8 cellular contexts compared by ENCODE assay signal in the genomic region with DNA sequence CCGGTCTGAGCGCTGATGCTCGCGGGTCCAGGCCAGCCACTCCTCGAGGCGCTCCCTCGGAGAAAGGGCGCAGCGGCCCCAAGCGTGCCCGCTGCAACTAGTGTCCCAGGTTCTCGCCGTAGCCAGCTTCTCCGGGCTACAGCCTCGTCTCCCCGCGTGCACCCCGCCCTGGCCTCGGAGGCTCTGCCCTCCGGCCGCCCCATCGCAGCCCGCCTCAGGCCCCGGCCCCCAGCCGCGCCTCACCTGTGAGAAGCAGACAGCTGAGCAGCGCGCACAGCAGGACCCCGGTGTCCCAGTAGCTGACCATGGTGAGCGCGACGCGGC. TPM values are rescaled to one million over a fixed set of nuclear protein-coding genes. Genes with fewer than 3 reads are reported as not detected.
DNase-seq lines count a peak whose midpoint lies in the region; ATAC-seq and TF ChIP-seq lines count a peak whose summit lies in the region.

No MANE protein-coding gene starts in this region.

- peak overlapping the region; percentile 42 to 60 for H3K4me3 ChIP-seq in left lung
- H3K4me3 ChIP-seq in tibial nerve, result peak overlapping the region; percentile 23 to 63 (median 34)
- H3K4me3 ChIP-seq in CD8-positive, alpha-beta memory T cell (ENCODE audit: low read length), result no peak overlapping the region

- H3K4me1 ChIP-seq in left lung (peaks cover 19 to 48% of the 10 kb centered on the region in 2 donors), tibial nerve (peaks cover 0 to 26% (median 14%) of the 10 kb centered on the region in 4 donors)
- H3K4me1 ChIP-seq in CD8-positive, alpha-beta memory T cell (ENCODE audit: insufficient read depth, low read length), result no peaks in the 10 kb centered on the region

- no peaks in the 10 kb centered on the region for H3K36me3 ChIP-seq in left lung
- no peaks in the 10 kb centered on the region for H3K36me3 ChIP-seq in tibial nerve
- no peaks in the 10 kb centered on the region for H3K36me3 ChIP-seq in CD8-positive, alpha-beta memory T cell (ENCODE audit: insufficient read depth, low read length)

- no peaks in the 10 kb centered on the region for H3K9me3 Mint-ChIP-seq in activated naive CD4-positive, alpha-beta T cell treated with anti-CD3 and anti-CD28 coated beads, Interleukin-2, amount 10 ng/mL, durations not matched to agents 7 days and 5 days
- H3K9me3 Mint-ChIP-seq in activated naive CD8-positive, alpha-beta T cell treated with anti-CD3 and anti-CD28 coated beads for 36 hours, result no peaks in the 10 kb centered on the region
- H3K9me3 Mint-ChIP-seq in CD8-positive, alpha-beta memory T cell, result no peaks in the 10 kb centered on the region

- no peak overlapping the region for H3K27ac Mint-ChIP-seq in activated naive CD4-positive, alpha-beta T cell treated with anti-CD3 and anti-CD28 coated beads, Interleukin-2, amount 10 ng/mL, durations not matched to agents 7 days and 5 days
- H3K27ac Mint-ChIP-seq in activated naive CD8-positive, alpha-beta T cell treated with anti-CD3 and anti-CD28 coated beads for 36 hours, result no peak overlapping the region
- H3K27ac Mint-ChIP-seq in CD8-positive, alpha-beta memory T cell, result no peak overlapping the region

- 0 to 4% methylated on average over 5 to 7 of the region's 33 CpGs for WGBS in tibial nerve, 2 donors

- no peaks in the 10 kb centered on the region for H3K36me3 Mint-ChIP-seq in activated naive CD4-positive, alpha-beta T cell treated with anti-CD3 and anti-CD28 coated beads, Interleukin-2, amount 10 ng/mL, durations not matched to agents 7 days and 5 days
- peaks cover 3% of the 10 kb centered on the region for H3K36me3 Mint-ChIP-seq in activated naive CD8-positive, alpha-beta T cell treated with anti-CD3 and anti-CD28 coated beads for 36 hours
- H3K36me3 Mint-ChIP-seq in CD8-positive, alpha-beta memory T cell, result no peaks in the 10 kb centered on the region

- H3K9me3 ChIP-seq in left lung (no peaks in the 10 kb centered on the region), tibial nerve (no peaks in the 10 kb centered on the region)
- no peaks in the 10 kb centered on the region for H3K9me3 ChIP-seq in CD8-positive, alpha-beta memory T cell (ENCODE audit: low read length)

- H3K27ac ChIP-seq in left lung, result peak overlapping the region; percentile 42 to 81
- H3K27ac ChIP-seq in tibial nerve, result peak overlapping the region in 1 of 4 donors; percentile 75
- no peak overlapping the region for H3K27ac ChIP-seq in CD8-positive, alpha-beta memory T cell (ENCODE audit: low read depth, low read length)

- peaks cover 26% of the 10 kb centered on the region for H3K4me1 Mint-ChIP-seq in activated naive CD4-positive, alpha-beta T cell treated with anti-CD3 and anti-CD28 coated beads, Interleukin-2, amount 10 ng/mL, durations not matched to agents 7 days and 5 days
- peaks cover 12% of the 10 kb centered on the region for H3K4me1 Mint-ChIP-seq in activated naive CD8-positive, alpha-beta T cell treated with anti-CD3 and anti-CD28 coated beads for 36 hours
- peaks cover 4 to 16% (median 6%) of the 10 kb centered on the region in 3 donors for H3K4me1 Mint-ChIP-seq in CD8-positive, alpha-beta memory T cell

- peaks cover 63 to 92% of the 10 kb centered on the region in 2 donors for H3K27me3 ChIP-seq in left lung
- peaks cover 0 to 56% of the 10 kb centered on the region in 2 donors for H3K27me3 ChIP-seq in tibial nerve
- no peaks in the 10 kb centered on the region for H3K27me3 ChIP-seq in CD8-positive, alpha-beta memory T cell (ENCODE audit: insufficient read depth, low read length, poor library complexity, severe bottlenecking)

- peak; percentile 28 for DNase-seq in activated naive CD4-positive, alpha-beta T cell treated with anti-CD3 and anti-CD28 coated beads, Interleukin-2, amount 10 ng/mL, durations not matched to agents 7 days and 5 days
- no peak for DNase-seq in activated naive CD4-positive, alpha-beta T cell (lab: John Stamatoyannopoulos, UW)
- DNase-seq in activated naive CD8-positive, alpha-beta T cell treated with anti-CD3 and anti-CD28 coated beads for 36 hours, result peak; percentile 6
- DNase-seq in left lung (peak in 1 of 2 donors; percentile 81), tibial nerve (ENCODE audit: low spot score in 2 of 2) (no peak)
- no peak for DNase-seq in CD8-positive, alpha-beta memory T cell

- CTCF ChIA-PET in activated naive CD4-positive, alpha-beta T cell treated with anti-CD3 and anti-CD28 coated beads, Interleukin-2, amount 10 ng/mL, durations not matched to agents 7 days and 5 days (lab: Charles Lee), result interaction anchor here (0.6 kb wide), 1 partner anchor 24 kb away, joined by 3 read pairs; no protein-coding TSS in a partner anchor
- CTCF ChIA-PET in CD8-positive, alpha-beta memory T cell (lab: Charles Lee), result no interaction called here

- intact Hi-C loops in left lung (cut with DNase I), result no loop called here

- TF ChIP-seq POLR2A in tibial nerve (IDR thresholded peaks at IDR 0.05), result no peak

- no peak for TF ChIP-seq CTCF in left lung (IDR thresholded peaks at IDR 0.05)
- no peak for TF ChIP-seq CTCF in tibial nerve (IDR thresholded peaks at IDR 0.05)

- H3K27me3 Mint-ChIP-seq in activated naive CD4-positive, alpha-beta T cell treated with anti-CD3 and anti-CD28 coated beads, Interleukin-2, amount 10 ng/mL, durations not matched to agents 7 days and 5 days, result peaks cover 68% of the 10 kb centered on the region
- peaks cover 58% of the 10 kb centered on the region for H3K27me3 Mint-ChIP-seq in activated naive CD8-positive, alpha-beta T cell treated with anti-CD3 and anti-CD28 coated beads for 36 hours
- peaks cover 30 to 62% of the 10 kb centered on the region in 2 donors for H3K27me3 Mint-ChIP-seq in CD8-positive, alpha-beta memory T cell

- ATAC-seq in left lung (peak; percentile 19), GM18520 (IDR thresholded peaks at IDR 0.05; ENCODE audit: unreplicated experiment) (no peak), HG03442 (IDR thresholded peaks at IDR 0.05; ENCODE audit: unreplicated experiment) (no peak)

- POLR2A ChIA-PET in CD8-positive, alpha-beta memory T cell (lab: Charles Lee), result no interaction called here

- H3K4me3 Mint-ChIP-seq in activated naive CD4-positive, alpha-beta T cell treated with anti-CD3 and anti-CD28 coated beads, Interleukin-2, amount 10 ng/mL, durations not matched to agents 7 days and 5 days, result peak overlapping the region; percentile 63
- peak overlapping the region; percentile 70 for H3K4me3 Mint-ChIP-seq in activated naive CD8-positive, alpha-beta T cell treated with anti-CD3 and anti-CD28 coated beads for 36 hours
- H3K4me3 Mint-ChIP-seq in CD8-positive, alpha-beta memory T cell, result no peak overlapping the region

- TF ChIP-seq EP300 in tibial nerve (IDR thresholded peaks at IDR 0.05), result no peak

RNA-seq across cellular contexts. Expression of gene FLT1, which starts 0.4 kb away (rescaled TPM):
- total RNA-seq in activated naive CD8-positive, alpha-beta T cell treated with anti-CD3 and anti-CD28 coated beads for 36 hours, result 1 to 10 TPM; 2.5 to 3.3 TPM
- total RNA-seq in left lung, result 10 to 100 TPM; 25.2 to 30.3 TPM
- total RNA-seq in tibial nerve, result 10 to 100 TPM; 19.3 to 48.6 (median 24.4) TPM
- total RNA-seq in CD8-positive, alpha-beta memory T cell, result 1 to 10 TPM; 2.4 to 2.7 TPM
- polyA plus RNA-seq in CD8-positive, alpha-beta memory T cell, result not detected

Comparison
In these comparisons a context has a peak if more than half of its experiments do, and no peak if none do; other contexts are left out.
1. DNase-seq: peak in activated naive CD4-positive, alpha-beta T cell treated with anti-CD3 and anti-CD28 coated beads, Interleukin-2, amount 10 ng/mL, durations not matched to agents 7 days and 5 days (single experiment) and activated naive CD8-positive, alpha-beta T cell treated with anti-CD3 and anti-CD28 coated beads for 36 hours (single experiment); none in activated naive CD4-positive, alpha-beta T cell (0 of 4), tibial nerve (0 of 2) and CD8-positive, alpha-beta memory T cell (0 of 5).
2. H3K4me3 Mint-ChIP-seq: peak in activated naive CD4-positive, alpha-beta T cell treated with anti-CD3 and anti-CD28 coated beads, Interleukin-2, amount 10 ng/mL, durations not matched to agents 7 days and 5 days (single experiment) and activated naive CD8-positive, alpha-beta T cell treated with anti-CD3 and anti-CD28 coated beads for 36 hours (single experiment); none in CD8-positive, alpha-beta memory T cell (0 of 7).
3. RNA of gene FLT1, which starts 0.4 kb away (total RNA-seq): 25.2 to 30.3 TPM in left lung and 19.3 to 48.6 TPM in tibial nerve; 2.5 to 3.3 TPM in activated naive CD8-positive, alpha-beta T cell treated with anti-CD3 and anti-CD28 coated beads for 36 hours and 2.4 to 2.7 TPM in CD8-positive, alpha-beta memory T cell; every median in the first group is over 4 times any median in the second.